Comparison of ENCODE assay signal across 8 cellular contexts in the genomic region with DNA sequence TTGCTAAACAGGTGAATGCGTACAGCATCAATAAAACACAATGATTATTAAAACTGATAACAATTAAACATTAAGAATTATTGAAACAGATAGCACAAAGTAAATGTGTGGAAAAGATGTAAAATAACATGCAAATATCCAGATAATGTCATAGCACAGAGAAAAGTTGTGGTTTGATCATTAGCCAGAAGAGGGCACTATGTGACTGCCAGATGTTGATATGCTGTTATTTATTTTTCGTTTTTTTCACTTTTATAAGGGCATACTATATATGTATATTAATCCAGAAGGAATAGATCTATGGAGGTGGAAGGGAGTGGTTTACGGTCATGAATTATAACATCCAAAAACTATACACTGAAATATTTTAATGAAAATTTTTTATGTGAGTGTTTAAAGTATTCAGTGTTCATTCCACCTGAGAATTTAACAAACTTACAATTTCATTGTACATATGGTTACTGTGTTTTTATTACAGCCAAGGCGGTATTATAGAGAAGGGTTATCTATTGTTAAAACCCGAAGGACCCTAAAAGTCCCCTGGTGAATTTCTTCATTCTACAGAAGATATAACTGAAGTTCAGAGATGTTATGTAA.
DNase-seq lines count a peak whose midpoint lies in the region; ATAC-seq, FAIRE-seq and TF ChIP-seq lines count a peak whose summit lies in the region.

No MANE protein-coding gene starts in this region.

- CTCF ChIA-PET in activated CD4-positive, alpha-beta memory T cell treated with anti-CD3 and anti-CD28 coated beads, Interleukin-2, amount 10 ng/mL, durations not matched to agents 7 days and 5 days (lab: Charles Lee) = interaction anchor here (1.2 kb wide), 1 partner anchor 272 kb away, joined by 6 read pairs; no protein-coding TSS in a partner anchor

- no peak overlapping the region for H3K4me3 ChIP-seq in bronchial epithelial cell (ENCODE audit: low read depth, low read length)

- peak; percentile 65 for TF ChIP-seq CTCF in AG09319 (IDR thresholded peaks at IDR 0.05; ENCODE audit: low read depth, low read length)
- peak; percentile 64 for TF ChIP-seq CTCF in GM12873 (IDR thresholded peaks at IDR 0.05; ENCODE audit: insufficient read depth, low read depth, low read length, missing control alignments)
- TF ChIP-seq CTCF in bronchial epithelial cell (IDR thresholded peaks at IDR 0.05; ENCODE audit: insufficient read depth, low read length, severe bottlenecking) = peak; percentile 57

- ATAC-seq in HG02678 (IDR thresholded peaks at IDR 0.05; ENCODE audit: unreplicated experiment) = no peak
- ATAC-seq in GM19452 (IDR thresholded peaks at IDR 0.05; ENCODE audit: unreplicated experiment) = no peak

- POLR2A ChIA-PET in activated CD4-positive, alpha-beta memory T cell treated with anti-CD3 and anti-CD28 coated beads, Interleukin-2, amount 10 ng/mL, durations not matched to agents 7 days and 5 days (lab: Charles Lee) = interaction anchor here (0.5 kb wide), 1 partner anchor 30 kb away, joined by 3 read pairs; no protein-coding TSS in a partner anchor

- DNase-seq in AG09319 (ENCODE audit: extremely low read depth, low read depth) = no peak
- peak; percentile 14 for DNase-seq in NCI-H1694 (lab: John Stamatoyannopoulos, UW)
- DNase-seq in bronchial epithelial cell (ENCODE audit: low read depth) = peak; percentile 34
- peak; percentile 55 for DNase-seq in midbrain (lab: John Stamatoyannopoulos, UW)
- no peak for DNase-seq in activated CD4-positive, alpha-beta memory T cell treated with anti-CD3 and anti-CD28 coated beads, Interleukin-2, amount 10 ng/mL, durations not matched to agents 7 days and 5 days

- H3K9me3 Mint-ChIP-seq in activated CD4-positive, alpha-beta memory T cell treated with anti-CD3 and anti-CD28 coated beads, Interleukin-2, amount 10 ng/mL, durations not matched to agents 7 days and 5 days = no peaks in the 10 kb centered on the region

- no peak overlapping the region for H3K4me3 Mint-ChIP-seq in activated CD4-positive, alpha-beta memory T cell treated with anti-CD3 and anti-CD28 coated beads, Interleukin-2, amount 10 ng/mL, durations not matched to agents 7 days and 5 days

- H3K36me3 Mint-ChIP-seq in activated CD4-positive, alpha-beta memory T cell treated with anti-CD3 and anti-CD28 coated beads, Interleukin-2, amount 10 ng/mL, durations not matched to agents 7 days and 5 days (ENCODE audit: low read depth) = no peaks in the 10 kb centered on the region

- H3K27ac Mint-ChIP-seq in activated CD4-positive, alpha-beta memory T cell treated with anti-CD3 and anti-CD28 coated beads, Interleukin-2, amount 10 ng/mL, durations not matched to agents 7 days and 5 days = no peak overlapping the region

- peaks cover 1% of the 10 kb centered on the region for H3K27me3 Mint-ChIP-seq in activated CD4-positive, alpha-beta memory T cell treated with anti-CD3 and anti-CD28 coated beads, Interleukin-2, amount 10 ng/mL, durations not matched to agents 7 days and 5 days

- H3K4me1 Mint-ChIP-seq in activated CD4-positive, alpha-beta memory T cell treated with anti-CD3 and anti-CD28 coated beads, Interleukin-2, amount 10 ng/mL, durations not matched to agents 7 days and 5 days = no peaks in the 10 kb centered on the region

- no peaks in the 10 kb centered on the region for H3K27me3 ChIP-seq in bronchial epithelial cell (ENCODE audit: control insufficient read depth, insufficient read depth, low read length)

- no peaks in the 10 kb centered on the region for H3K36me3 ChIP-seq in bronchial epithelial cell (ENCODE audit: control insufficient read depth, insufficient read depth, low read length)

- FAIRE-seq in bronchial epithelial cell (lab: Jason Lieb, UNC) = no peak

Comparison
In these comparisons a context has a peak if more than half of its experiments do, and no peak if none do; other contexts are left out.
1. DNase-seq: peak in NCI-H1694 (single experiment), bronchial epithelial cell (single experiment) and midbrain (single experiment); none in AG09319 (single experiment) and activated CD4-positive, alpha-beta memory T cell treated with anti-CD3 and anti-CD28 coated beads, Interleukin-2, amount 10 ng/mL, durations not matched to agents 7 days and 5 days (single experiment).
2. Peak in every context shown above with its lines, with median percentiles within 50 percentile points of each other: CTCF ChIP-seq.